Comparison of ENCODE assay signal across 12 cellular contexts in the genomic region with DNA sequence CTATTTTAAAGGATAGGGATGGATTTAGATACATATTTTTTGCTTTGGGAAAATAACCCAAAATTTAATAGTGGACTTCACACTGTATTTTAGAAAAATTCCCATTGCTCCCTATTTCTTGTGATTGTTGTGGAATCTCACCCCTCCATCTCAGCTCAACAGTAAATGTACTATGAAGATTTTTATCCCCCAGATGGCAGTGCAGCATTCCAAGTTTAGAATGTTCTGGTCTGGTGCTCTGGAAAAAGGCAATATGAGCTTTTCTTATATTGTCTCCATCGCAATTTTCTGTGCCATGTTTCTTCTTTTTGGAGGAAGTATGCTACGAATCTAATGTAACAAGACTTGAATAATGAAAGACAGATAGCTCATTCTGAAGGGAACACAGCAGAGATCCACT.
DNase-seq lines count a peak whose midpoint lies in the region; TF ChIP-seq lines count a peak whose summit lies in the region.
"Had no signal": no experiment of that assay in that cellular context is flagged by ENCODE, and none has a peak within 500 bp of the region (broad histone marks: within the 10 kb centered on the region; RNA-seq: fewer than 3 reads in every experiment).

No MANE protein-coding gene starts in this region.

- DNase-seq in DMS114 treated with DMSO at 0.1 percent for 48 hours (lab: John Stamatoyannopoulos, UW; ENCODE audit: unreplicated experiment) (peak; percentile 6), NCI-H146 treated with DMSO at 0.1 percent for 48 hours (lab: John Stamatoyannopoulos, UW; ENCODE audit: unreplicated experiment) (peak; percentile 44), astrocyte of the hippocampus (ENCODE audit: low read depth, low spot score) (peak; percentile 63), myocyte (ENCODE audit: low read depth) (peak; percentile 72), DMS153 (lab: John Stamatoyannopoulos, UW) (no peak), NK-92 (lab: John Stamatoyannopoulos, UW; ENCODE audit: unreplicated experiment) (no peak), Calu3 (no peak)
- DNase-seq in activated T-helper 1 cell treated with anti-CD3 and anti-CD28 coated beads, Interleukin-12 subunit alpha, Interleukin-12 subunit beta, Interleukin-2, Interleukin-4 antibody, amounts not matched to agents 30 ng/mL and 10 ng/mL and 1 ng/mL, durations not matched to agents 14 hours and 24 hours and 36 hours (ENCODE audit: low spot score), result no peak
- DNase-seq: activated B cell treated with CpG ODN at 0.5 μM for 24 hours, H7, left cardiac atrium had no signal

- H3K27ac Mint-ChIP-seq in activated T-helper 1 cell treated with anti-CD3 and anti-CD28 coated beads, Interleukin-12 subunit alpha, Interleukin-12 subunit beta, Interleukin-2, Interleukin-4 antibody, amounts not matched to agents 30 ng/mL and 10 ng/mL and 1 ng/mL, durations not matched to agents 14 hours and 24 hours and 36 hours, result no peak overlapping the region
- H3K27ac Mint-ChIP-seq in Calu3 (ENCODE audit: unreplicated experiment), result no peak overlapping the region
- H3K27ac Mint-ChIP-seq: activated B cell treated with CpG ODN at 0.5 μM for 24 hours had no signal

- H3K4me3 Mint-ChIP-seq in activated T-helper 1 cell treated with anti-CD3 and anti-CD28 coated beads, Interleukin-12 subunit alpha, Interleukin-12 subunit beta, Interleukin-2, Interleukin-4 antibody, amounts not matched to agents 30 ng/mL and 10 ng/mL and 1 ng/mL, durations not matched to agents 14 hours and 24 hours and 36 hours, result no peak overlapping the region
- no peak overlapping the region for H3K4me3 Mint-ChIP-seq in Calu3 (ENCODE audit: low read depth, unreplicated experiment)
- H3K4me3 Mint-ChIP-seq: activated B cell treated with CpG ODN at 0.5 μM for 24 hours; central memory CD8-positive, alpha-beta T cell had no signal

- intact Hi-C loops in activated T-helper 1 cell treated with anti-CD3 and anti-CD28 coated beads, Interleukin-12 subunit alpha, Interleukin-12 subunit beta, Interleukin-2, Interleukin-4 antibody, amounts not matched to agents 30 ng/mL and 10 ng/mL and 1 ng/mL, durations not matched to agents 14 hours and 24 hours and 36 hours (cut with micrococcal nuclease), result no loop called here
- intact Hi-C loops in Calu3 (cut with micrococcal nuclease; ENCODE audit: unreplicated experiment), result loop anchor here (5.0 kb wide), 1 partner anchor 779 kb away; no protein-coding TSS in a partner anchor

- no TSS peak for BruUV-seq in Calu3 (replicated peaks; lab: Mats Ljungman, UMichigan)

- H3K9me3 Mint-ChIP-seq in activated T-helper 1 cell treated with anti-CD3 and anti-CD28 coated beads, Interleukin-12 subunit alpha, Interleukin-12 subunit beta, Interleukin-2, Interleukin-4 antibody, amounts not matched to agents 30 ng/mL and 10 ng/mL and 1 ng/mL, durations not matched to agents 14 hours and 24 hours and 36 hours, result no peaks in the 10 kb centered on the region
- no peaks in the 10 kb centered on the region for H3K9me3 Mint-ChIP-seq in Calu3 (ENCODE audit: low read depth, unreplicated experiment)
- H3K9me3 Mint-ChIP-seq: activated B cell treated with CpG ODN at 0.5 μM for 24 hours had no signal

- no peaks in the 10 kb centered on the region for H3K36me3 Mint-ChIP-seq in activated T-helper 1 cell treated with anti-CD3 and anti-CD28 coated beads, Interleukin-12 subunit alpha, Interleukin-12 subunit beta, Interleukin-2, Interleukin-4 antibody, amounts not matched to agents 30 ng/mL and 10 ng/mL and 1 ng/mL, durations not matched to agents 14 hours and 24 hours and 36 hours (ENCODE audit: low read depth)
- no peaks in the 10 kb centered on the region for H3K36me3 Mint-ChIP-seq in Calu3 (ENCODE audit: insufficient read depth, unreplicated experiment)

- no peaks in the 10 kb centered on the region for H3K27me3 Mint-ChIP-seq in activated T-helper 1 cell treated with anti-CD3 and anti-CD28 coated beads, Interleukin-12 subunit alpha, Interleukin-12 subunit beta, Interleukin-2, Interleukin-4 antibody, amounts not matched to agents 30 ng/mL and 10 ng/mL and 1 ng/mL, durations not matched to agents 14 hours and 24 hours and 36 hours (ENCODE audit: insufficient read depth)
- no peaks in the 10 kb centered on the region for H3K27me3 Mint-ChIP-seq in Calu3 (ENCODE audit: unreplicated experiment)
- H3K27me3 Mint-ChIP-seq: activated B cell treated with CpG ODN at 0.5 μM for 24 hours; central memory CD8-positive, alpha-beta T cell had no signal

- CTCF ChIA-PET in Calu3 (lab: Charles Lee), result interaction anchor here (0.8 to 1.0 kb wide), 3 partner anchors 9 to 952 kb away, joined by 3 to 4 read pairs (median 3); no protein-coding TSS in a partner anchor

- no peak for TF ChIP-seq CTCF in Calu3 (IDR thresholded peaks at IDR 0.05; ENCODE audit: unreplicated experiment)

- H3K4me1 Mint-ChIP-seq in activated T-helper 1 cell treated with anti-CD3 and anti-CD28 coated beads, Interleukin-12 subunit alpha, Interleukin-12 subunit beta, Interleukin-2, Interleukin-4 antibody, amounts not matched to agents 30 ng/mL and 10 ng/mL and 1 ng/mL, durations not matched to agents 14 hours and 24 hours and 36 hours (ENCODE audit: low read depth), result no peaks in the 10 kb centered on the region
- no peaks in the 10 kb centered on the region for H3K4me1 Mint-ChIP-seq in Calu3 (ENCODE audit: low read depth, unreplicated experiment)
- H3K4me1 Mint-ChIP-seq: activated B cell treated with CpG ODN at 0.5 μM for 24 hours; central memory CD8-positive, alpha-beta T cell had no signal

Comparison
In these comparisons a context has a peak if more than half of its experiments do, and no peak if none do; other contexts are left out.
1. DNase-seq: peak in DMS114 treated with DMSO at 0.1 percent for 48 hours (single experiment), NCI-H146 treated with DMSO at 0.1 percent for 48 hours (single experiment), astrocyte of the hippocampus (single experiment) and myocyte (single experiment); none in DMS153 (single experiment), NK-92 (single experiment), activated T-helper 1 cell treated with anti-CD3 and anti-CD28 coated beads, Interleukin-12 subunit alpha, Interleukin-12 subunit beta, Interleukin-2, Interleukin-4 antibody, amounts not matched to agents 30 ng/mL and 10 ng/mL and 1 ng/mL, durations not matched to agents 14 hours and 24 hours and 36 hours (single experiment) and Calu3 (single experiment).